ENCODE assay signal across 12 cellular contexts in genomic region chr15:42679285-42680141, GRCh38. TPM values are rescaled to one million over a fixed set of nuclear protein-coding genes. Genes with fewer than 3 reads are reported as not detected.
DNase-seq lines count a peak whose midpoint lies in the region; ATAC-seq, FAIRE-seq and TF ChIP-seq lines count a peak whose summit lies in the region.
"Had no signal": no experiment of that assay in that cellular context is flagged by ENCODE, and none has a peak within 500 bp of the region (broad histone marks: within the 10 kb centered on the region; RNA-seq: fewer than 3 reads in every experiment).

No MANE protein-coding gene starts in this region.

- H3K4me2 ChIP-seq in GM12878 (ENCODE audit: control insufficient read depth, insufficient read depth) (no peak overlapping the region), osteoblast (ENCODE audit: insufficient read depth, low read length) (no peak overlapping the region)

- POLR2A ChIA-PET in GM12878 (lab: Charles Lee): no interaction called here

- in situ Hi-C loops in GM12878 (cut with MboI): no loop called here

- no peaks in the 10 kb centered on the region; the same call in 1 of the 2 replicates for H3K4me1 ChIP-seq in GM12878 (ENCODE audit: control insufficient read depth, insufficient read depth, low read length)
- H3K4me1 ChIP-seq in osteoblast (ENCODE audit: insufficient read depth, low read length): no peaks in the 10 kb centered on the region

- H4K20me1 ChIP-seq in GM12878 (ENCODE audit: control insufficient read depth, insufficient read depth): no peaks in the 10 kb centered on the region
- H4K20me1 ChIP-seq in osteoblast (ENCODE audit: insufficient read depth, low read length): no peaks in the 10 kb centered on the region

- no peaks in the 10 kb centered on the region for H3K9me3 ChIP-seq in GM12878 (replicated peaks; ENCODE audit: control insufficient read depth, insufficient read depth, low read length)
- no peaks in the 10 kb centered on the region for H3K9me3 ChIP-seq in osteoblast (ENCODE audit: low read depth, low read length)

- WGBS in GM12878 (ENCODE audit: insufficient coverage, insufficient replicate concordance, low lambda C conversion rate, missing lambda C conversion rate): 79% methylated on average over 7 of the region's 7 CpGs

- peak; percentile 13 for DNase-seq in NCI-H2196 (lab: John Stamatoyannopoulos, UW; ENCODE audit: unreplicated experiment)
- DNase-seq in NCI-H2196 treated with DMSO at 0.1 percent for 48 hours (lab: John Stamatoyannopoulos, UW; ENCODE audit: unreplicated experiment): no peak
- DNase-seq in HPDE6-E6E7 (ENCODE audit: extremely low spot score): peak; percentile 87
- no peak for DNase-seq in GM12878 (ENCODE audit: low read depth, low spot score)
- DNase-seq in kidney tubule cell (ENCODE audit: low spot score): peak; percentile 63
- no peak for DNase-seq in NCI-H1417 (lab: John Stamatoyannopoulos, UW)
- DNase-seq in osteoblast (ENCODE audit: insufficient read length, low spot score, missing footprints): no peak
- DNase-seq in GM12892 (ENCODE audit: insufficient read length): no peak
- DNase-seq: amniotic stem cell, NCI-H446 had no signal

- no peak for TF ChIP-seq POLR2A in GM12878 (IDR thresholded peaks at IDR 0.05; ENCODE audit: low read depth, low read length)
- TF ChIP-seq POLR2A in GM12892 (IDR thresholded peaks at IDR 0.05; ENCODE audit: low read depth, low read length): no peak

- no peak overlapping the region for H2AFZ ChIP-seq in GM12878 (ENCODE audit: control insufficient read depth, low read depth, low read length)
- H2AFZ ChIP-seq in osteoblast (ENCODE audit: low read length): no peak overlapping the region

- no peak overlapping the region for H3K27ac ChIP-seq in GM12878 (ENCODE audit: control insufficient read depth, insufficient read depth)
- no peak overlapping the region for H3K27ac ChIP-seq in osteoblast (ENCODE audit: low read depth, low read length)

- TF ChIP-seq EP300 in GM12878 (IDR thresholded peaks at IDR 0.05; ENCODE audit: borderline replicate concordance in 1 of 2, control insufficient read depth in 1 of 2, low read depth in 2 of 2, low read length in 2 of 2): no peak

- H3K36me3 ChIP-seq in GM12878 (ENCODE audit: control insufficient read depth in 2 of 2, insufficient read depth in 2 of 2, low read length in 1 of 2) (peaks cover 4 to 20% of the 10 kb centered on the region in 2 experiments), osteoblast (ENCODE audit: insufficient read depth, low read length) (no peaks in the 10 kb centered on the region)

- SMC1A ChIA-PET in GM12878 (lab: Charles Lee; ENCODE audit: uncharacterized antibody, unreplicated experiment): no interaction called here

- no peaks in the 10 kb centered on the region for H3K27me3 ChIP-seq in GM12878 (replicated peaks in 1 of 2; ENCODE audit: control insufficient read depth in 2 of 2, insufficient read depth in 2 of 2, low read length in 1 of 2)
- H3K27me3 ChIP-seq in osteoblast (ENCODE audit: insufficient read depth, low read length): no peaks in the 10 kb centered on the region

- no peak for FAIRE-seq in GM12878 (lab: Jason Lieb, UNC)
- FAIRE-seq in GM12892 (lab: Jason Lieb, UNC): no peak
- FAIRE-seq: A204.1 had no signal

- BruUV-seq in GM12878 (replicated peaks; lab: Mats Ljungman, UMichigan): no TSS peak

- H3K4me3 ChIP-seq in GM12878: no peak overlapping the region
- H3K4me3 ChIP-seq in osteoblast (ENCODE audit: insufficient read depth, low read length): no peak overlapping the region

- no peak overlapping the region for H3K9ac ChIP-seq in GM12878 (ENCODE audit: control insufficient read depth, insufficient read depth, low read length)

- TF ChIP-seq RAD21 in GM12878 (IDR thresholded peaks at IDR 0.05; ENCODE audit: insufficient read depth, low read depth, low read length): no peak

- CTCF ChIA-PET in GM12878 (lab: Yijun Ruan, JAX): interaction anchor here (1.2 kb wide), 2 partner anchors 9 to 247 kb away, joined by 3 read pairs; no protein-coding TSS in a partner anchor

- ATAC-seq in GM12878: no peak
- ATAC-seq: naive thymus-derived CD4-positive, alpha-beta T cell had no signal

- no peak for TF ChIP-seq CTCF in GM12878 (IDR thresholded peaks at IDR 0.05 in 2 of 3, conservative IDR thresholded peaks at IDR 0.05 in 1 of 3; ENCODE audit: control insufficient read depth in 2 of 3, extremely low read depth in 1 of 3, insufficient read depth in 1 of 3, low read depth in 3 of 3, low read length in 3 of 3)
- TF ChIP-seq CTCF in osteoblast (IDR thresholded peaks at IDR 0.05; ENCODE audit: extremely low read depth, low read depth, low read length): no peak

- RAD21 ChIA-PET in GM12878 (lab: Charles Lee; ENCODE audit: unreplicated experiment): no interaction called here

- H3K79me2 ChIP-seq in GM12878 (ENCODE audit: control insufficient read depth, insufficient read depth, low read length): no peaks in the 10 kb centered on the region
- no peaks in the 10 kb centered on the region for H3K79me2 ChIP-seq in osteoblast (ENCODE audit: insufficient read depth, low read length)

- intact Hi-C loops in GM12878 (cut with micrococcal nuclease; ENCODE audit: unreplicated experiment): no loop called here

TF ChIP-seq in GM12878, 131 proteins besides CTCF, POLR2A, EP300 and RAD21:
- peak; percentile 68 for TF ChIP-seq ZBTB40 (IDR thresholded peaks at IDR 0.05; ENCODE audit: borderline replicate concordance)
- no peak for TF ChIP-seq SP1 (IDR thresholded peaks at IDR 0.05; ENCODE audit: low read depth, low read length)
TF ChIP-seq in GM12878: peak in this region for 1.

RNA-seq across cellular contexts. Expression of gene CDAN1, which starts 57.4 kb away (rescaled TPM):
- 22.2 and 27.4 TPM in 2 replicates for total RNA-seq in GM12878 (2013; cell fraction: nucleolus; rRNA removed)
- 7.3 and 9.1 TPM in 2 replicates for total RNA-seq in GM12878 (2014; rRNA removed)
- total RNA-seq in GM12878 (2014; rRNA removed; fragmentation: Illumina TruSeq; extraction: Trizol): 3.9 and 5.6 TPM in 2 replicates
- 11.2 and 14.2 TPM in 2 replicates for total RNA-seq in GM12878 (2021)
- polyA plus RNA-seq in GM12878 (2011; ENCODE audit: low read depth): 3.6 TPM
- polyA plus RNA-seq in GM12878 (2011; rRNA removed): 5.4 and 6.3 TPM in 2 replicates
- polyA plus RNA-seq in GM12878 (2011; cell fraction: cytosol; rRNA removed): 6.5 and 8.5 TPM in 2 replicates
- polyA plus RNA-seq in GM12878 (2011; cell fraction: nucleus; rRNA removed): 20.1 and 28.7 TPM in 2 replicates
- 6.9 and 7.1 TPM in 2 replicates for polyA plus RNA-seq in GM12878 (2012)
- polyA plus RNA-seq in GM12878 (2014; fragmentation: Illumina TruSeq; extraction: Trizol): 2.5 and 4.2 TPM in 2 replicates
- 1 to 10 TPM in 1 of 2 experiments, under 1 TPM in 1; 0.56 to 1.6 TPM for polyA plus RNA-seq in GM12878 (2014; fragmentation: Nextera tagmentation; extraction: Ambion mirVana)
- polyA plus RNA-seq in GM12878 (2014; rRNA removed): 8.3 and 9.3 TPM in 2 replicates
- 1 to 10 TPM; 7.2 to 8.7 TPM for polyA plus RNA-seq in GM12878 (2016; fragmentation: Nextera tagmentation; extraction: Ambion mirVana)
- 5.5 and 7.4 TPM in 2 replicates for polyA minus RNA-seq in GM12878 (2011; rRNA and poly(A)+ RNA removed)
- polyA minus RNA-seq in GM12878 (2011; cell fraction: cytosol; rRNA and poly(A)+ RNA removed): 2.8 and 3.5 TPM in 2 replicates
- 9.1 and 16.0 TPM in 2 replicates for polyA minus RNA-seq in GM12878 (2011; cell fraction: nucleus; rRNA and poly(A)+ RNA removed)
- 7.6 and 9.7 TPM in 2 replicates for total RNA-seq in osteoblast
- 6.1 TPM for polyA plus RNA-seq in GM12892 (2012; ENCODE audit: missing spikeins)

Comparison
In these comparisons a context has a peak if more than half of its experiments do, and no peak if none do; other contexts are left out.
1. DNase-seq: peak in NCI-H2196 (single experiment), HPDE6-E6E7 (single experiment) and kidney tubule cell (single experiment); none in NCI-H2196 treated with DMSO at 0.1 percent for 48 hours (single experiment), GM12878 (single experiment), NCI-H1417 (0 of 3), osteoblast (single experiment) and GM12892 (single experiment).